In the genomic region with DNA sequence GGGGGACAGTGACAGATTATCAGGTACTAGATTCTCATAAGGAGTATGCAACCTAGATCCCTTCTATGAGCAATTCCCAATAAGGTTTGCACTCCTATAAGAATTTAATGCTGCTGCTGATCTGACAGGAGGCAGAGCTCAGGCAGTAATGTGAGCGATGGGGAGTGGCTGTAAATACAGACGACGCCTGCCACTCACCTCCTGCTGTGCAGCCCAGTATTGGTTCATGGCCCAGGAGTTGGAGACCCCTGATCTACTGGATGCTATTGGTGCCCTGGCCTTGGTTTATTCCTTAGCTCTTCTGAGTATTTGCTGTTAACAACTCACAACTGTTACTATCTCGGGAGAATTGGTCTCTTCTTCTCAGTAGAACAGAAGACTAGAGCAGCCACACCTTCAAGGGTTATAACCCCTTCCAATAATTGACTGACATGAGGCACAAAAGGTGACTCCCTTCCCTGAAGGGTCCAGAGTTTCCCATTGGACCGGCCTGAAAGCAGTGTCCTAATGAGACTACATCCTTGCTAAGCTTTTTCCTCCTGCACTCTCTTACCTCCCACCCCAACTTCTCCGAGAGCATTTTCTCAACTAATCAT, we compare ENCODE assay signal across 13 cellular contexts. TPM values are rescaled to one million over a fixed set of nuclear protein-coding genes. Genes with fewer than 3 reads are reported as not detected.
DNase-seq lines count a peak whose midpoint lies in the region; ATAC-seq and TF ChIP-seq lines count a peak whose summit lies in the region.
"Had no signal": no experiment of that assay in that cellular context is flagged by ENCODE, and none has a peak within 500 bp of the region (broad histone marks: within the 10 kb centered on the region; RNA-seq: fewer than 3 reads in every experiment).

No MANE protein-coding gene starts in this region.

- peak overlapping the region in 3 of 4 donors; percentile 58 to 86 (median 82) for H3K27ac ChIP-seq in Peyer's patch
- peak overlapping the region; percentile 76 to 86 (median 84) for H3K27ac ChIP-seq in transverse colon

- in situ Hi-C loops in transverse colon (cut with MboI; ENCODE audit: low pct_ligation_motif_present in 1 of 4, low pct_unique_long_range_greater_than_20kb in 1 of 4, low sequenced_read_pairs in 3 of 4) = no loop called here

- ATAC-seq in esophagus mucosa (peak; percentile 32), GM21367 (IDR thresholded peaks at IDR 0.05; ENCODE audit: unreplicated experiment) (no peak), HG03354 (IDR thresholded peaks at IDR 0.05; ENCODE audit: poor library complexity, severe bottlenecking, unreplicated experiment) (no peak)

- DNase-seq in NCI-H748 (lab: John Stamatoyannopoulos, UW; ENCODE audit: unreplicated experiment) = peak; percentile 20
- DNase-seq in NCI-H748 treated with DMSO at 0.1 percent for 48 hours (lab: John Stamatoyannopoulos, UW) = no peak
- DNase-seq in Peyer's patch = peak in 2 of 3 donors; percentile 53 to 58
- DNase-seq in transverse colon = peak; percentile 56
- DNase-seq in COLO829 (ENCODE audit: low spot score) = no peak
- DNase-seq: NCI-H1048, NCI-H187, NCI-H82, SIG-M5 had no signal

- TF ChIP-seq CTCF in Peyer's patch (IDR thresholded peaks at IDR 0.05) = no peak
- TF ChIP-seq CTCF in transverse colon (IDR thresholded peaks at IDR 0.05) = no peak

- H3K9me3 ChIP-seq in Peyer's patch = no peaks in the 10 kb centered on the region
- H3K9me3 ChIP-seq in transverse colon = no peaks in the 10 kb centered on the region
- H3K9me3 ChIP-seq: HAP-1 had no signal

- H3K4me3 ChIP-seq in Peyer's patch (peak overlapping the region in 2 of 4 donors; percentile 17 to 27), transverse colon (peak overlapping the region in 1 of 4 donors; percentile 27)
- H3K4me3 ChIP-seq: HAP-1 had no signal

- WGBS in transverse colon (ENCODE audit: low coverage in 1 of 2), 2 donors = 25 to 56% methylated on average over 2 to 6 of the region's 6 CpGs

- TF ChIP-seq EP300 in transverse colon (IDR thresholded peaks at IDR 0.05; ENCODE audit: low read depth) = no peak

- H3K4me1 ChIP-seq in Peyer's patch (peaks cover 0 to 16% (median 0%) of the 10 kb centered on the region in 4 donors), transverse colon (peaks cover 4 to 30% (median 8%) of the 10 kb centered on the region in 4 donors)

- no peaks in the 10 kb centered on the region for H3K27me3 ChIP-seq in Peyer's patch
- H3K27me3 ChIP-seq in transverse colon = no peaks in the 10 kb centered on the region

- no peaks in the 10 kb centered on the region for H3K36me3 ChIP-seq in Peyer's patch
- H3K36me3 ChIP-seq in transverse colon = no peaks in the 10 kb centered on the region
- H3K36me3 ChIP-seq: HAP-1 had no signal

- intact Hi-C loops in transverse colon (cut with DNase I; ENCODE audit: low total_unique reads) = no loop called here

- no peak for TF ChIP-seq POLR2A in Peyer's patch (IDR thresholded peaks at IDR 0.05)
- no peak for TF ChIP-seq POLR2A in transverse colon (IDR thresholded peaks at IDR 0.05)

RNA-seq across cellular contexts. Expression of gene RBM26, which starts 35.0 kb away (rescaled TPM):
- total RNA-seq in Peyer's patch = 10 to 100 TPM; 34.8 to 96.6 (median 44.5) TPM
- total RNA-seq in esophagus mucosa = 21.0 TPM
- total RNA-seq in transverse colon = 10 to 100 TPM; 13.9 to 52.7 (median 45.1) TPM

RNA-seq across cellular contexts. Expression of gene NDFIP2, which starts 39.9 kb away (rescaled TPM):
- total RNA-seq in Peyer's patch (100 to 1,000 TPM in 1 of 4 donors, 10 to 100 TPM in 3; 28.1 to 102 (median 59.6) TPM), esophagus mucosa (110 TPM), transverse colon (100 to 1,000 TPM in 1 of 4 donors, 10 to 100 TPM in 3; 56.9 to 116 (median 83.6) TPM)

Comparison
In these comparisons a context has a peak if more than half of its experiments do, and no peak if none do; other contexts are left out.
1. DNase-seq: peak in NCI-H748 (single experiment), Peyer's patch (2 of 3) and transverse colon (single experiment); none in NCI-H748 treated with DMSO at 0.1 percent for 48 hours (single experiment) and COLO829 (single experiment).